21 cellular contexts compared by ENCODE assay signal in genomic region chr5:56321236-56321881, GRCh38.
DNase-seq lines count a peak whose midpoint lies in the region; ATAC-seq and TF ChIP-seq lines count a peak whose summit lies in the region.
"Had no signal": no experiment of that assay in that cellular context is flagged by ENCODE, and none has a peak within 500 bp of the region (broad histone marks: within the 10 kb centered on the region; RNA-seq: fewer than 3 reads in every experiment).

No MANE protein-coding gene starts in this region.

- no peak for TF ChIP-seq CTCF in tibial artery (IDR thresholded peaks at IDR 0.05)
- TF ChIP-seq CTCF in vagina (IDR thresholded peaks at IDR 0.05) = no peak

- no peaks in the 10 kb centered on the region for H4K20me1 ChIP-seq in BLaER1

- H3K36me3 ChIP-seq in BLaER1 = no peaks in the 10 kb centered on the region
- no peaks in the 10 kb centered on the region for H3K36me3 ChIP-seq in tibial artery
- H3K36me3 ChIP-seq in vagina = no peaks in the 10 kb centered on the region
- H3K36me3 ChIP-seq: spleen, uterus had no signal

- H3K27ac Mint-ChIP-seq in activated CD4-positive, alpha-beta T cell treated with anti-CD3 and anti-CD28 coated beads for 36 hours = peak overlapping the region; percentile 17
- no peak overlapping the region for H3K27ac Mint-ChIP-seq in activated CD4-positive, alpha-beta T cell treated with anti-CD3 and anti-CD28 coated beads, Interleukin-2, amount 10 ng/mL, durations not matched to agents 24 days and 14 days
- peak overlapping the region; percentile 58 for H3K27ac Mint-ChIP-seq in activated T-cell treated with anti-CD3 and anti-CD28 coated beads, Interleukin-2, amount 50 U/mL, for 72 hours
- H3K27ac Mint-ChIP-seq: endodermal cell, WTC11 had no signal

- H3K9ac ChIP-seq in BLaER1 = no peak overlapping the region

- no peaks in the 10 kb centered on the region for H3K9me3 ChIP-seq in BLaER1
- no peaks in the 10 kb centered on the region for H3K9me3 ChIP-seq in tibial artery
- H3K9me3 ChIP-seq in vagina = no peaks in the 10 kb centered on the region
- H3K9me3 ChIP-seq: spleen, uterus had no signal

- intact Hi-C loops in activated CD4-positive, alpha-beta T cell treated with anti-CD3 and anti-CD28 coated beads for 36 hours (cut with DNase I, micrococcal nuclease) = loop anchor here (10.0 kb wide), 2 partner anchors 327 to 1247 kb away; partner anchors contain the start of gene IL6ST (in 1 of the 2)
- intact Hi-C loops in activated CD4-positive, alpha-beta T cell treated with anti-CD3 and anti-CD28 coated beads, Interleukin-2, amount 10 ng/mL, durations not matched to agents 24 days and 14 days (cut with micrococcal nuclease) = loop anchor here (10.0 kb wide), 1 partner anchor 227 kb away; no protein-coding TSS in a partner anchor
- intact Hi-C loops in tibial artery (cut with DNase I; ENCODE audit: low total_unique reads) = no loop called here
- intact Hi-C loops in vagina (cut with DNase I) = no loop called here

- peak; percentile 55 for DNase-seq in activated CD4-positive, alpha-beta T cell treated with anti-CD3 and anti-CD28 coated beads for 36 hours
- no peak for DNase-seq in activated CD4-positive, alpha-beta T cell treated with anti-CD3 and anti-CD28 coated beads, Interleukin-2, amount 10 ng/mL, durations not matched to agents 24 days and 14 days
- DNase-seq in activated T-cell treated with anti-CD3 and anti-CD28 coated beads, Interleukin-2, amount 50 U/mL, for 72 hours = peak; percentile 43
- DNase-seq in stimulated activated CD4-positive, alpha-beta T cell treated with anti-CD3 and anti-CD28 coated beads, Interleukin-2, amount 100 ng/mL, for 24 hours = peak; percentile 47 to 50
- DNase-seq in LoVo (ENCODE audit: low spot score) (no peak), tibial artery (no peak), vagina (ENCODE audit: extremely low spot score in 2 of 2) (no peak)
- DNase-seq: 8988T; activated CD8-positive, alpha-beta memory T cell treated with anti-CD3 and anti-CD28 coated beads, Interleukin-2, amount 50 U/mL, for 48 hours; AML-193; Calu3; endodermal cell; NCI-H2171; NCI-H526 treated with DMSO at 0.1 percent for 48 hours; retina; spleen; substantia nigra; uterus had no signal

- peaks cover 70% of the 10 kb centered on the region for H3K4me1 Mint-ChIP-seq in activated CD4-positive, alpha-beta T cell treated with anti-CD3 and anti-CD28 coated beads for 36 hours
- H3K4me1 Mint-ChIP-seq in activated CD4-positive, alpha-beta T cell treated with anti-CD3 and anti-CD28 coated beads, Interleukin-2, amount 10 ng/mL, durations not matched to agents 24 days and 14 days = peaks cover 35% of the 10 kb centered on the region
- peaks cover 88% of the 10 kb centered on the region for H3K4me1 Mint-ChIP-seq in activated T-cell treated with anti-CD3 and anti-CD28 coated beads, Interleukin-2, amount 50 U/mL, for 72 hours (ENCODE audit: low read depth)

- H3K4me3 ChIP-seq in BLaER1 = no peak overlapping the region
- no peak overlapping the region for H3K4me3 ChIP-seq in tibial artery
- H3K4me3 ChIP-seq in vagina = no peak overlapping the region
- H3K4me3 ChIP-seq: coronary artery, spleen, uterus had no signal

- H3K4me1 ChIP-seq in BLaER1 (peaks cover 83% of the 10 kb centered on the region), tibial artery (peaks cover 0 to 19% (median 6%) of the 10 kb centered on the region in 4 donors), vagina (peaks cover 10% of the 10 kb centered on the region)

- H3K9me3 Mint-ChIP-seq in activated CD4-positive, alpha-beta T cell treated with anti-CD3 and anti-CD28 coated beads for 36 hours (ENCODE audit: low read depth) = no peaks in the 10 kb centered on the region
- no peaks in the 10 kb centered on the region for H3K9me3 Mint-ChIP-seq in activated CD4-positive, alpha-beta T cell treated with anti-CD3 and anti-CD28 coated beads, Interleukin-2, amount 10 ng/mL, durations not matched to agents 24 days and 14 days
- no peaks in the 10 kb centered on the region for H3K9me3 Mint-ChIP-seq in activated T-cell treated with anti-CD3 and anti-CD28 coated beads, Interleukin-2, amount 50 U/mL, for 72 hours
- H3K9me3 Mint-ChIP-seq: endodermal cell, WTC11 had no signal

- CTCF ChIA-PET in activated CD4-positive, alpha-beta T cell treated with anti-CD3 and anti-CD28 coated beads for 36 hours (lab: Charles Lee) = no interaction called here

- POLR2A ChIA-PET in activated CD4-positive, alpha-beta T cell treated with anti-CD3 and anti-CD28 coated beads for 36 hours (lab: Charles Lee) = no interaction called here

- H3K4me3 Mint-ChIP-seq in activated CD4-positive, alpha-beta T cell treated with anti-CD3 and anti-CD28 coated beads for 36 hours = peak overlapping the region; percentile 2
- H3K4me3 Mint-ChIP-seq in activated CD4-positive, alpha-beta T cell treated with anti-CD3 and anti-CD28 coated beads, Interleukin-2, amount 10 ng/mL, durations not matched to agents 24 days and 14 days = no peak overlapping the region
- H3K4me3 Mint-ChIP-seq in activated T-cell treated with anti-CD3 and anti-CD28 coated beads, Interleukin-2, amount 50 U/mL, for 72 hours = peak overlapping the region; percentile 37 to 48
- H3K4me3 Mint-ChIP-seq: endodermal cell, WTC11 had no signal

- ATAC-seq in activated CD4-positive, alpha-beta T cell treated with anti-CD3 and anti-CD28 coated beads for 36 hours = peak; percentile 50
- ATAC-seq in activated T-cell treated with anti-CD3 and anti-CD28 coated beads, Interleukin-2, amount 50 U/mL, for 72 hours (replicated peaks in 1 of 2) = peak; percentile 58 to 71
- ATAC-seq: WTC11 had no signal

- H3K27me3 Mint-ChIP-seq in activated CD4-positive, alpha-beta T cell treated with anti-CD3 and anti-CD28 coated beads for 36 hours = no peaks in the 10 kb centered on the region
- no peaks in the 10 kb centered on the region for H3K27me3 Mint-ChIP-seq in activated CD4-positive, alpha-beta T cell treated with anti-CD3 and anti-CD28 coated beads, Interleukin-2, amount 10 ng/mL, durations not matched to agents 24 days and 14 days
- H3K27me3 Mint-ChIP-seq in activated T-cell treated with anti-CD3 and anti-CD28 coated beads, Interleukin-2, amount 50 U/mL, for 72 hours (ENCODE audit: low read depth) = no peaks in the 10 kb centered on the region

- peak overlapping the region; percentile 69; the same call in 1 of the 2 replicates for H3K4me2 ChIP-seq in BLaER1

- H3K27ac ChIP-seq in BLaER1 (peak overlapping the region; percentile 13; the same call in 1 of the 2 replicates), tibial artery (no peak overlapping the region), vagina (no peak overlapping the region)
- H3K27ac ChIP-seq: coronary artery, spleen had no signal

- H3K27me3 ChIP-seq in BLaER1 (no peaks in the 10 kb centered on the region), tibial artery (no peaks in the 10 kb centered on the region), vagina (no peaks in the 10 kb centered on the region)
- H3K27me3 ChIP-seq: spleen, uterus had no signal

- TF ChIP-seq POLR2A in vagina (IDR thresholded peaks at IDR 0.05) = no peak

- no peaks in the 10 kb centered on the region for H3K36me3 Mint-ChIP-seq in activated CD4-positive, alpha-beta T cell treated with anti-CD3 and anti-CD28 coated beads for 36 hours (ENCODE audit: low read depth)
- no peaks in the 10 kb centered on the region for H3K36me3 Mint-ChIP-seq in activated CD4-positive, alpha-beta T cell treated with anti-CD3 and anti-CD28 coated beads, Interleukin-2, amount 10 ng/mL, durations not matched to agents 24 days and 14 days (ENCODE audit: low read depth)
- H3K36me3 Mint-ChIP-seq in activated T-cell treated with anti-CD3 and anti-CD28 coated beads, Interleukin-2, amount 50 U/mL, for 72 hours (ENCODE audit: insufficient read depth in 2 of 2) = no peaks in the 10 kb centered on the region
- H3K36me3 Mint-ChIP-seq: WTC11 had no signal

Comparison
In these comparisons a context has a peak if more than half of its experiments do, and no peak if none do; other contexts are left out.
1. DNase-seq: peak in activated CD4-positive, alpha-beta T cell treated with anti-CD3 and anti-CD28 coated beads for 36 hours (single experiment), activated T-cell treated with anti-CD3 and anti-CD28 coated beads, Interleukin-2, amount 50 U/mL, for 72 hours (2 of 2) and stimulated activated CD4-positive, alpha-beta T cell treated with anti-CD3 and anti-CD28 coated beads, Interleukin-2, amount 100 ng/mL, for 24 hours (2 of 2); none in activated CD4-positive, alpha-beta T cell treated with anti-CD3 and anti-CD28 coated beads, Interleukin-2, amount 10 ng/mL, durations not matched to agents 24 days and 14 days (single experiment), LoVo (single experiment), tibial artery (0 of 2) and vagina (0 of 2).
2. intact Hi-C loops: an anchor here in activated CD4-positive, alpha-beta T cell treated with anti-CD3 and anti-CD28 coated beads for 36 hours (10.0 kb wide) and activated CD4-positive, alpha-beta T cell treated with anti-CD3 and anti-CD28 coated beads, Interleukin-2, amount 10 ng/mL, durations not matched to agents 24 days and 14 days (10.0 kb wide); none called in tibial artery and vagina.